In genomic region chr2:40690036-40690435, GRCh38 we compare ENCODE assay signal across 17 cellular contexts.
"Had no signal": no experiment of that assay in that cellular context is flagged by ENCODE, and none has a peak within 500 bp of the region (broad histone marks: within the 10 kb centered on the region; RNA-seq: fewer than 3 reads in every experiment).

No MANE protein-coding gene starts in this region.

- H3K27ac ChIP-seq: foreskin keratinocyte, left ventricle myocardium inferior had no signal

- ATAC-seq: activated naive CD4-positive, alpha-beta T cell treated with anti-CD3 and anti-CD28 coated beads, Interleukin-2, amount 50 U/mL, for 72 hours; activated T-helper 17 cell treated with anti-CD3 and anti-CD28 coated beads, Interleukin-2, amount 50 U/mL, for 72 hours; foreskin keratinocyte; naive thymus-derived CD4-positive, alpha-beta T cell; stimulated activated naive CD8-positive, alpha-beta T cell treated with anti-CD3 and anti-CD28 coated beads, Interleukin-15, Interleukin-2, amounts not matched to agents 100 U/mL and 50 U/mL, for 24 hours; T-cell had no signal

- H3K4me3 ChIP-seq: left ventricle myocardium inferior, tibial nerve had no signal

- H3K4me1 ChIP-seq: foreskin keratinocyte, left ventricle myocardium inferior had no signal

- H3K27me3 ChIP-seq: foreskin keratinocyte, tibial nerve had no signal

- DNase-seq: activated CD4-positive, alpha-beta T cell treated with anti-CD3 and anti-CD28 coated beads for 1 hour; activated CD4-positive, alpha-beta T cell treated with anti-CD3 and anti-CD28 coated beads, Interleukin-2, amount 50 U/mL, for 1 hour; activated T-cell treated with anti-CD3 and anti-CD28 coated beads, Interleukin-2, amount 50 U/mL, for 24 hours; aorta; effector CD4-positive, alpha-beta T cell; erythroblast; foreskin keratinocyte; kidney; left ventricle myocardium inferior; naive thymus-derived CD4-positive, alpha-beta T cell; occipital lobe; stimulated activated CD4-positive, alpha-beta T cell treated with anti-CD3 and anti-CD28 coated beads, Interleukin-4, amount 100 ng/mL, for 4 hours; stimulated activated naive CD8-positive, alpha-beta T cell treated with anti-CD3 and anti-CD28 coated beads, Interleukin-15, Interleukin-2, amounts not matched to agents 100 U/mL and 50 U/mL, for 24 hours; T-cell had no signal

- H3K9me3 ChIP-seq: tibial nerve had no signal

- H3K36me3 ChIP-seq: left ventricle myocardium inferior, tibial nerve had no signal
